In the genomic region with DNA sequence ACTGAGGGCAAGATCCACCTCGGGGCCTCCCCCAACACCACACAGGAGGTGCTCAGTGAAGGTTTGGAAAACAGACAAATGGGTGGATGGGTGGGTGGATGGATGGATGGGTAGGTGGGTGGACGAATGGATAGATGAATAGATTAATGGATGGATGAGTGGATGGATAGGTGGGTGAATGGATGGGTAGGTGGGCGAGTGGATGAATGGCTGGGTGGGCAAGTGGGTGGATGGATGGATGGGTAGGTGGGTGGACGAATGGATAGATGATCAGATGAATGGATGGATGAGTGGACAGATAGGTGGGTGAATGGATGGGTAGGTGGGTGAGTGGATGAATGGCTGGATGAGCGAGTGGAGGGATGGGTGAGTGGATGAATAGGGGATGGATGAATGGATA, we compare ENCODE assay signal across 22 cellular contexts. TPM values are rescaled to one million over a fixed set of nuclear protein-coding genes. Genes with fewer than 3 reads are reported as not detected.
DNase-seq lines count a peak whose midpoint lies in the region; ATAC-seq, FAIRE-seq and TF ChIP-seq lines count a peak whose summit lies in the region.
"Had no signal": no experiment of that assay in that cellular context is flagged by ENCODE, and none has a peak within 500 bp of the region (broad histone marks: within the 10 kb centered on the region; RNA-seq: fewer than 3 reads in every experiment).

No MANE protein-coding gene starts in this region.

- H3K36me3 ChIP-seq in gastrocnemius medialis = no peaks in the 10 kb centered on the region

- no peak for DNase-seq in activated naive CD4-positive, alpha-beta T cell treated with anti-CD3 and anti-CD28 coated beads, Interleukin-2, amount 10 ng/mL, durations not matched to agents 7 days and 5 days
- DNase-seq in activated naive CD4-positive, alpha-beta T cell treated with anti-CD3 and anti-CD28 coated beads, Interleukin-2, amount 50 U/mL, for 72 hours (ENCODE audit: low spot score in 2 of 2) = no peak
- DNase-seq in GM12892 (ENCODE audit: insufficient read length) (no peak), gastrocnemius medialis (no peak), SKM-1 (lab: John Stamatoyannopoulos, UW; ENCODE audit: unreplicated experiment) (no peak)
- DNase-seq: CD4-positive, alpha-beta memory T cell; DND-41; GDM1; GOT3; HFFc6; MM.1S; NCI-H1105; NCI-H187; NCI-H748 treated with DMSO at 0.1 percent for 48 hours; PC-9 had no signal

- no peak for ATAC-seq in activated naive CD4-positive, alpha-beta T cell treated with anti-CD3 and anti-CD28 coated beads, Interleukin-2, amount 50 U/mL, for 72 hours
- ATAC-seq in activated T-helper 17 cell treated with anti-CD3 and anti-CD28 coated beads, Interleukin-2, amount 50 U/mL, for 72 hours (replicated peaks) = no peak
- ATAC-seq in gastrocnemius medialis (no peak), HG03280 (IDR thresholded peaks at IDR 0.05; ENCODE audit: unreplicated experiment) (no peak), GM19328 (IDR thresholded peaks at IDR 0.05; ENCODE audit: unreplicated experiment) (no peak)
- ATAC-seq: A549 had no signal

- TF ChIP-seq CTCF in gastrocnemius medialis (IDR thresholded peaks at IDR 0.05 in 4 of 5, conservative IDR thresholded peaks at IDR 0.05 in 1 of 5) = no peak

- H3K27ac ChIP-seq in gastrocnemius medialis = peak overlapping the region; percentile 26 to 87 (median 58)
- H3K27ac ChIP-seq: A549, KMS-11, PC-9 had no signal

- H3K4me1 ChIP-seq in gastrocnemius medialis = peaks cover 16 to 42% of the 10 kb centered on the region in 2 donors
- H3K4me1 ChIP-seq: A549 had no signal

- no peaks in the 10 kb centered on the region for H3K27me3 ChIP-seq in gastrocnemius medialis

- H3K9me3 Mint-ChIP-seq in activated naive CD4-positive, alpha-beta T cell treated with anti-CD3 and anti-CD28 coated beads, Interleukin-2, amount 10 ng/mL, durations not matched to agents 7 days and 5 days = peaks cover 4% of the 10 kb centered on the region
- peaks cover 7 to 8% of the 10 kb centered on the region in 2 donors for H3K9me3 Mint-ChIP-seq in activated naive CD4-positive, alpha-beta T cell treated with anti-CD3 and anti-CD28 coated beads, Interleukin-2, amount 50 U/mL, for 72 hours
- no peaks in the 10 kb centered on the region for H3K9me3 Mint-ChIP-seq in activated T-helper 17 cell treated with anti-CD3 and anti-CD28 coated beads, Interleukin-2, amount 50 U/mL, for 72 hours
- H3K9me3 Mint-ChIP-seq: HFFc6 had no signal

- CTCF ChIA-PET in activated naive CD4-positive, alpha-beta T cell treated with anti-CD3 and anti-CD28 coated beads, Interleukin-2, amount 10 ng/mL, durations not matched to agents 7 days and 5 days (lab: Charles Lee) = interaction anchor here (2.8 kb wide), 1 partner anchor 11 kb away, joined by 10 read pairs; no protein-coding TSS in a partner anchor

- peaks cover 20% of the 10 kb centered on the region for H3K27me3 Mint-ChIP-seq in activated naive CD4-positive, alpha-beta T cell treated with anti-CD3 and anti-CD28 coated beads, Interleukin-2, amount 10 ng/mL, durations not matched to agents 7 days and 5 days
- peaks cover 1% of the 10 kb centered on the region for H3K27me3 Mint-ChIP-seq in activated T-helper 17 cell treated with anti-CD3 and anti-CD28 coated beads, Interleukin-2, amount 50 U/mL, for 72 hours

- peak overlapping the region in 1 of 4 donors; percentile 11 for H3K4me3 ChIP-seq in gastrocnemius medialis
- H3K4me3 ChIP-seq: A549, PC-9 had no signal

- H3K4me1 Mint-ChIP-seq in activated naive CD4-positive, alpha-beta T cell treated with anti-CD3 and anti-CD28 coated beads, Interleukin-2, amount 10 ng/mL, durations not matched to agents 7 days and 5 days = peaks cover 38% of the 10 kb centered on the region
- H3K4me1 Mint-ChIP-seq in activated T-helper 17 cell treated with anti-CD3 and anti-CD28 coated beads, Interleukin-2, amount 50 U/mL, for 72 hours = peaks cover 21% of the 10 kb centered on the region

- H3K36me3 Mint-ChIP-seq in activated naive CD4-positive, alpha-beta T cell treated with anti-CD3 and anti-CD28 coated beads, Interleukin-2, amount 10 ng/mL, durations not matched to agents 7 days and 5 days = peaks cover 26% of the 10 kb centered on the region
- peaks cover 0 to 9% of the 10 kb centered on the region in 2 donors for H3K36me3 Mint-ChIP-seq in activated naive CD4-positive, alpha-beta T cell treated with anti-CD3 and anti-CD28 coated beads, Interleukin-2, amount 50 U/mL, for 72 hours
- H3K36me3 Mint-ChIP-seq in activated T-helper 17 cell treated with anti-CD3 and anti-CD28 coated beads, Interleukin-2, amount 50 U/mL, for 72 hours (ENCODE audit: low read depth) = peaks cover 22% of the 10 kb centered on the region

- in situ Hi-C loops in gastrocnemius medialis (cut with MboI; ENCODE audit: low sequenced_read_pairs in 4 of 4) = loop anchor here in 1 of 4 donors (25.0 kb wide), 1 partner anchor 270 kb away; a partner anchor contains a TSS

- no peak overlapping the region for H3K4me3 Mint-ChIP-seq in activated naive CD4-positive, alpha-beta T cell treated with anti-CD3 and anti-CD28 coated beads, Interleukin-2, amount 10 ng/mL, durations not matched to agents 7 days and 5 days
- no peak overlapping the region for H3K4me3 Mint-ChIP-seq in activated T-helper 17 cell treated with anti-CD3 and anti-CD28 coated beads, Interleukin-2, amount 50 U/mL, for 72 hours
- H3K4me3 Mint-ChIP-seq: HFFc6 had no signal

- H3K9me3 ChIP-seq in gastrocnemius medialis = no peaks in the 10 kb centered on the region
- H3K9me3 ChIP-seq: A549 had no signal

- H3K27ac Mint-ChIP-seq in activated naive CD4-positive, alpha-beta T cell treated with anti-CD3 and anti-CD28 coated beads, Interleukin-2, amount 10 ng/mL, durations not matched to agents 7 days and 5 days = peak overlapping the region; percentile 25
- H3K27ac Mint-ChIP-seq in activated naive CD4-positive, alpha-beta T cell treated with anti-CD3 and anti-CD28 coated beads, Interleukin-2, amount 50 U/mL, for 72 hours = peak overlapping the region in 1 of 2 donors; percentile 11
- peak overlapping the region; percentile 43 for H3K27ac Mint-ChIP-seq in activated T-helper 17 cell treated with anti-CD3 and anti-CD28 coated beads, Interleukin-2, amount 50 U/mL, for 72 hours
- H3K27ac Mint-ChIP-seq: HFFc6 had no signal

- TF ChIP-seq POLR2A in GM12892 (IDR thresholded peaks at IDR 0.05; ENCODE audit: low read depth, low read length) (no peak), gastrocnemius medialis (IDR thresholded peaks at IDR 0.05) (no peak)

- FAIRE-seq in GM12892 (lab: Jason Lieb, UNC) = peak; percentile 24
- FAIRE-seq: A549, D721Med had no signal

- intact Hi-C loops in gastrocnemius medialis (cut with DNase I; ENCODE audit: low total_unique reads) = no loop called here

RNA-seq across cellular contexts. Expression of a gene that starts 0.9 kb away (rescaled TPM):
- under 1 TPM; 0.12 to 0.20 TPM for total RNA-seq in activated naive CD4-positive, alpha-beta T cell treated with anti-CD3 and anti-CD28 coated beads, Interleukin-2, amount 50 U/mL, for 72 hours
- 2.0 TPM for polyA plus RNA-seq in GM12892 (2012; ENCODE audit: missing spikeins)
- total RNA-seq in activated T-helper 17 cell treated with anti-CD3 and anti-CD28 coated beads, Interleukin-2, amount 50 U/mL, for 72 hours = under 1 TPM in 1 of 2 donors, not detected in 1; 0.11 TPM
- total RNA-seq in gastrocnemius medialis = 1 to 10 TPM in 2 of 4 donors, under 1 TPM in 2; 0.16 to 2.3 (median 1.0) TPM
- total RNA-seq: CD4-positive, alpha-beta memory T cell; HFFc6; PC-9 had no signal
- polyA plus RNA-seq: A549 had no signal

RNA-seq across cellular contexts. Expression of a gene that starts 26.9 kb away (rescaled TPM):
- total RNA-seq in activated naive CD4-positive, alpha-beta T cell treated with anti-CD3 and anti-CD28 coated beads, Interleukin-2, amount 50 U/mL, for 72 hours = 10 to 100 TPM; 10.3 to 12.9 TPM
- polyA plus RNA-seq in GM12892 (2012; ENCODE audit: missing spikeins) = 0.74 TPM
- total RNA-seq in activated T-helper 17 cell treated with anti-CD3 and anti-CD28 coated beads, Interleukin-2, amount 50 U/mL, for 72 hours = 10 to 100 TPM in 1 of 2 donors, 1 to 10 TPM in 1; 2.1 to 26.2 TPM
- 1,000 to 10,000 TPM; 1,260 to 3,441 (median 1,835) TPM for total RNA-seq in gastrocnemius medialis
- total RNA-seq: HFFc6, PC-9 had no signal
- polyA plus RNA-seq: A549; CD4-positive, alpha-beta memory T cell had no signal

RNA-seq across cellular contexts. Expression of a gene that starts 39.7 kb away (rescaled TPM):
- total RNA-seq in activated naive CD4-positive, alpha-beta T cell treated with anti-CD3 and anti-CD28 coated beads, Interleukin-2, amount 50 U/mL, for 72 hours = 100 to 1,000 TPM; 102 to 263 TPM
- polyA plus RNA-seq in GM12892 (2012; ENCODE audit: missing spikeins) = 302 TPM
- total RNA-seq in activated T-helper 17 cell treated with anti-CD3 and anti-CD28 coated beads, Interleukin-2, amount 50 U/mL, for 72 hours = 100 to 1,000 TPM; 328 to 423 TPM
- total RNA-seq in gastrocnemius medialis = 10 to 100 TPM in 1 of 4 donors, 1 to 10 TPM in 3; 3.0 to 13.5 (median 5.5) TPM

RNA-seq across cellular contexts. Expression of a gene that starts 53.8 kb away (rescaled TPM):
- not detected for total RNA-seq in activated naive CD4-positive, alpha-beta T cell treated with anti-CD3 and anti-CD28 coated beads, Interleukin-2, amount 50 U/mL, for 72 hours
- polyA plus RNA-seq in GM12892 (2012; ENCODE audit: missing spikeins) = 0.76 TPM
- not detected for total RNA-seq in activated T-helper 17 cell treated with anti-CD3 and anti-CD28 coated beads, Interleukin-2, amount 50 U/mL, for 72 hours
- 1,000 to 10,000 TPM; 1,499 to 3,728 (median 2,254) TPM for total RNA-seq in gastrocnemius medialis
- total RNA-seq: CD4-positive, alpha-beta memory T cell; HFFc6; Right ventricle myocardium superior had no signal
- polyA plus RNA-seq: A549; CD4-positive, alpha-beta memory T cell had no signal

RNA-seq across cellular contexts. Expression of a gene that starts 54.6 kb away (rescaled TPM):
- 100 to 1,000 TPM in 1 of 2 donors, 10 to 100 TPM in 1; 96.4 to 132 TPM for total RNA-seq in activated naive CD4-positive, alpha-beta T cell treated with anti-CD3 and anti-CD28 coated beads, Interleukin-2, amount 50 U/mL, for 72 hours
- 68.8 TPM for polyA plus RNA-seq in GM12892 (2012; ENCODE audit: missing spikeins)
- 100 to 1,000 TPM in 1 of 2 donors, 10 to 100 TPM in 1; 84.4 to 119 TPM for total RNA-seq in activated T-helper 17 cell treated with anti-CD3 and anti-CD28 coated beads, Interleukin-2, amount 50 U/mL, for 72 hours
- total RNA-seq in gastrocnemius medialis = 100 to 1,000 TPM; 128 to 243 (median 187) TPM

Comparison
In these comparisons a context has a peak if more than half of its experiments do, and no peak if none do; other contexts are left out.
1. RNA of a gene that starts 26.9 kb away (total RNA-seq): 1,260 to 3,441 TPM in gastrocnemius medialis; 2.1 to 26.2 TPM in activated T-helper 17 cell treated with anti-CD3 and anti-CD28 coated beads, Interleukin-2, amount 50 U/mL, for 72 hours and 10.3 to 12.9 TPM in activated naive CD4-positive, alpha-beta T cell treated with anti-CD3 and anti-CD28 coated beads, Interleukin-2, amount 50 U/mL, for 72 hours; every median in the first group is over 10 times any median in the second.
2. RNA of a gene that starts 39.7 kb away (total RNA-seq): 328 to 423 TPM in activated T-helper 17 cell treated with anti-CD3 and anti-CD28 coated beads, Interleukin-2, amount 50 U/mL, for 72 hours and 102 to 263 TPM in activated naive CD4-positive, alpha-beta T cell treated with anti-CD3 and anti-CD28 coated beads, Interleukin-2, amount 50 U/mL, for 72 hours; 3.0 to 13.5 TPM in gastrocnemius medialis; every median in the first group is over 4 times any median in the second.